ENCODE assay signal across 8 cellular contexts in the genomic region with DNA sequence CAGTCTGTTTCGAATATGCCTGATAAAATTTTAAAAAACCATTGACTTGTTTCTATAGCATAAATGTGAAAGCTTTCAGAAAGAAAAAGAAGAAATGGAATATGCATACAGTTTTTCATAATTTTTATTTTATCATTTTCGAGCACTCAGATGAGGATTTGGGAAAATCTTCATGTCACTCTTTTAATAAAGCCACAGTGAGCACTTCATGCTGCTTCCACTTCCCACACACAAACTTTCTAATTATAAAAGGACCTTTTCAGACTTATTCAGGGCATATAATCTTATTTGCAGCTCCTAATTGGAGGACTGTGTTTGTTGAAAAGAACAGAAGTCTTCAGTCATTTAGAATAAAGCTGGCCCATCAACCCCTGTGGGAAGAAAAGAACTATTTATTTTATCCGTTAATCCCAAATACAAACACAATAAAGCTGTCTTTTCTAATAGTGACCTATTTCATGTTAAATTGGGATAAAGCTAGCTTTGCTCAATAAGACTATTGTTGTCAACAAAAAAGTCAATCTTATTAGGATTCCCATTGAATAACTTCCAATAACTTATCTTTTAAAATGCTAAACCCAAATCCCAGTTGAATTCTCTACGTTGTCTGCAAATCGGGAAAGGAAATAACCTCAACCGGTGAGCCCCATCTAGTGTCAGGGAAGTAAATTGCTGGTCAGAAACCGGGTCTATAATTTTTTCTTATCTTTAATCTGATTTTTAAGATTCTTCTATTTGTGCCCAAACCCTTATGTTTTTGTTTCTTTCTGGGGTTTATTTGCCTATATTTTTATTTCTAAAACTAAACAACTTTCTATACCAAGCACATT.
DNase-seq lines count a peak whose midpoint lies in the region; ATAC-seq and TF ChIP-seq lines count a peak whose summit lies in the region.

No MANE protein-coding gene starts in this region.

- H3K9me2 ChIP-seq in PC-3 (replicated peaks; ENCODE audit: low read length), result no peaks in the 10 kb centered on the region
- no peaks in the 10 kb centered on the region for H3K9me2 ChIP-seq in neural cell (ENCODE audit: insufficient read depth, low read length)

- no peak for TF ChIP-seq RAD21 in neural cell (conservative IDR thresholded peaks at IDR 0.05)

- H3K4me3 ChIP-seq in PC-3 (ENCODE audit: low read length) (peak overlapping the region; percentile 3; the same call in 1 of the 2 replicates), esophagus muscularis mucosa (peak overlapping the region; percentile 11 to 19 (median 14)), neural cell (ENCODE audit: low read length) (no peak overlapping the region)

- H3F3A ChIP-seq in PC-3 (ENCODE audit: low read length, unreplicated experiment) (no peaks in the 10 kb centered on the region), neural cell (ENCODE audit: insufficient read depth, low read length, poor library complexity, severe bottlenecking) (no peaks in the 10 kb centered on the region)

- H4K20me1 ChIP-seq in PC-3 (ENCODE audit: low read length), result no peaks in the 10 kb centered on the region
- H4K20me1 ChIP-seq in neural cell (ENCODE audit: insufficient read depth), result no peaks in the 10 kb centered on the region

- H3K79me2 ChIP-seq in PC-3 (ENCODE audit: low read length) (no peaks in the 10 kb centered on the region), neural cell (replicated peaks; ENCODE audit: insufficient read depth, low read length) (no peaks in the 10 kb centered on the region)

- H3K9me3 ChIP-seq in PC-3 (ENCODE audit: low read length), result no peaks in the 10 kb centered on the region
- H3K9me3 ChIP-seq in esophagus muscularis mucosa, result no peaks in the 10 kb centered on the region
- H3K9me3 ChIP-seq in neural cell (ENCODE audit: low read length), result no peaks in the 10 kb centered on the region

- H2AFZ ChIP-seq in PC-3 (ENCODE audit: low read length), result peak overlapping the region; percentile 6; the same call in 1 of the 2 replicates
- H2AFZ ChIP-seq in neural cell (ENCODE audit: low read depth, low read length), result no peak overlapping the region

- H3K9ac ChIP-seq in PC-3 (ENCODE audit: low read length) (no peak overlapping the region), neural cell (ENCODE audit: low read length) (no peak overlapping the region)

- H3K9me3 Mint-ChIP-seq in activated CD4-positive, alpha-beta T cell treated with anti-CD3 and anti-CD28 coated beads, Interleukin-2, amount 10 ng/mL, durations not matched to agents 24 days and 14 days, result no peaks in the 10 kb centered on the region

- intact Hi-C loops in PC-3 (cut with micrococcal nuclease) (loop anchor here (1.0 to 2.0 kb wide), 2 partner anchors 56 to 117 kb away; no protein-coding TSS in a partner anchor), esophagus muscularis mucosa (cut with DNase I) (no loop called here)
- intact Hi-C loops in activated CD4-positive, alpha-beta T cell treated with anti-CD3 and anti-CD28 coated beads, Interleukin-2, amount 10 ng/mL, durations not matched to agents 24 days and 14 days (cut with micrococcal nuclease), result loop anchor here (2.0 kb wide), 1 partner anchor 118 kb away; no protein-coding TSS in a partner anchor

- no peak overlapping the region for H3K27ac Mint-ChIP-seq in activated CD4-positive, alpha-beta T cell treated with anti-CD3 and anti-CD28 coated beads, Interleukin-2, amount 10 ng/mL, durations not matched to agents 24 days and 14 days

- no peak for ATAC-seq in PC-3

- TF ChIP-seq CTCF in GM12873 (IDR thresholded peaks at IDR 0.05; ENCODE audit: insufficient read depth, low read depth, low read length, missing control alignments) (peak; percentile 46), PC-3 (conservative IDR thresholded peaks at IDR 0.05; ENCODE audit: low read depth, low read length) (peak; percentile 85), esophagus muscularis mucosa (IDR thresholded peaks at IDR 0.05) (peak; percentile 69 to 77 (median 74)), neural cell (IDR thresholded peaks at IDR 0.05; ENCODE audit: poor library complexity, severe bottlenecking) (peak; percentile 23)

- H3K36me3 Mint-ChIP-seq in activated CD4-positive, alpha-beta T cell treated with anti-CD3 and anti-CD28 coated beads, Interleukin-2, amount 10 ng/mL, durations not matched to agents 24 days and 14 days (ENCODE audit: low read depth), result no peaks in the 10 kb centered on the region

- no peaks in the 10 kb centered on the region for H3K4me1 Mint-ChIP-seq in activated CD4-positive, alpha-beta T cell treated with anti-CD3 and anti-CD28 coated beads, Interleukin-2, amount 10 ng/mL, durations not matched to agents 24 days and 14 days

- H3K4me3 Mint-ChIP-seq in activated CD4-positive, alpha-beta T cell treated with anti-CD3 and anti-CD28 coated beads, Interleukin-2, amount 10 ng/mL, durations not matched to agents 24 days and 14 days, result no peak overlapping the region

- H3K4me1 ChIP-seq in PC-3 (ENCODE audit: insufficient read depth, low read length) (no peaks in the 10 kb centered on the region), esophagus muscularis mucosa (peaks cover 4 to 6% (median 5%) of the 10 kb centered on the region in 4 donors)

- H3K27ac ChIP-seq in PC-3 (ENCODE audit: low read length) (no peak overlapping the region), esophagus muscularis mucosa (replicated peaks in 1 of 4) (peak overlapping the region in 3 of 4 donors; percentile 2 to 43 (median 9)), neural cell (ENCODE audit: low read length) (no peak overlapping the region)

- POLR2A ChIA-PET in PC-3 (lab: Charles Lee; ENCODE audit: unreplicated experiment), result no interaction called here

- H3K36me3 ChIP-seq in PC-3 (ENCODE audit: low read depth, low read length) (no peaks in the 10 kb centered on the region), esophagus muscularis mucosa (no peaks in the 10 kb centered on the region), neural cell (ENCODE audit: insufficient read depth, low read length) (no peaks in the 10 kb centered on the region)

- H3K4me2 ChIP-seq in PC-3 (ENCODE audit: low read length) (peak overlapping the region; percentile 19), neural cell (ENCODE audit: low read length) (no peak overlapping the region)

- TF ChIP-seq EP300 in esophagus muscularis mucosa (IDR thresholded peaks at IDR 0.05) (no peak), neural cell (conservative IDR thresholded peaks at IDR 0.05; ENCODE audit: poor library complexity, severe bottlenecking) (no peak)

- no TSS peak for BruUV-seq in PC-3 (replicated peaks; lab: Mats Ljungman, UMichigan)

- peaks cover 14% of the 10 kb centered on the region for H3K27me3 Mint-ChIP-seq in activated CD4-positive, alpha-beta T cell treated with anti-CD3 and anti-CD28 coated beads, Interleukin-2, amount 10 ng/mL, durations not matched to agents 24 days and 14 days

- TF ChIP-seq POLR2A in esophagus muscularis mucosa (IDR thresholded peaks at IDR 0.05; ENCODE audit: low read depth), result no peak

- 19% methylated on average over 7 of the region's 7 CpGs for WGBS in esophagus muscularis mucosa

- CTCF ChIA-PET in PC-3 (lab: Charles Lee), result no interaction called here

- H3K27me3 ChIP-seq in PC-3 (ENCODE audit: low read length) (peaks cover 53% of the 10 kb centered on the region), esophagus muscularis mucosa (no peaks in the 10 kb centered on the region), neural cell (ENCODE audit: insufficient read depth, low read depth, low read length) (peaks cover 94% of the 10 kb centered on the region)

- peak; percentile 32 for DNase-seq in A172 (ENCODE audit: low spot score)
- peak; percentile 66 for DNase-seq in PC-3
- DNase-seq in esophagus muscularis mucosa (ENCODE audit: extremely low spot score), result no peak
- DNase-seq in mucosa of gallbladder (ENCODE audit: low spot score), result no peak
- no peak for DNase-seq in activated CD4-positive, alpha-beta T cell treated with anti-CD3 and anti-CD28 coated beads, Interleukin-2, amount 10 ng/mL, durations not matched to agents 24 days and 14 days
- no peak for DNase-seq in GOT3 (lab: John Stamatoyannopoulos, UW)

TF ChIP-seq in neural cell, 6 proteins besides CTCF, POLR2A, EP300 and RAD21:
- TF ChIP-seq MXI1 (conservative IDR thresholded peaks at IDR 0.05; ENCODE audit: poor library complexity, severe bottlenecking) (no peak), TAF1 (IDR thresholded peaks at IDR 0.05; ENCODE audit: low read depth) (no peak), EZH2 (IDR thresholded peaks at IDR 0.05; ENCODE audit: borderline replicate concordance, insufficient read depth, low read length, poor library complexity, severe bottlenecking) (no peak)
TF ChIP-seq in neural cell: peak in this region for 0.

Comparison
In these comparisons a context has a peak if more than half of its experiments do, and no peak if none do; other contexts are left out.
1. DNase-seq: peak in A172 (single experiment) and PC-3 (single experiment); none in esophagus muscularis mucosa (single experiment), mucosa of gallbladder (single experiment), activated CD4-positive, alpha-beta T cell treated with anti-CD3 and anti-CD28 coated beads, Interleukin-2, amount 10 ng/mL, durations not matched to agents 24 days and 14 days (single experiment) and GOT3 (single experiment).
2. CTCF ChIP-seq: peak in every context shown above with its lines; median percentile 85 in PC-3; 74 in esophagus muscularis mucosa; 46 in GM12873; 23 in neural cell.
3. H3K27ac ChIP-seq: peak in esophagus muscularis mucosa (3 of 4); none in PC-3 (single experiment) and neural cell (single experiment).